1 cellular context compared by ENCODE assay signal in genomic region chr6:109381747-109382575, GRCh38.
TF ChIP-seq lines count a peak whose summit lies in the region.

Gene CD164, minus strand, starts transcription at chr6:109382467. Its CDS starts 89 bp downstream, at chr6:109382378.

TF ChIP-seq in Ishikawa, 13 proteins besides CTCF, POLR2A, EP300 and RAD21 (continued from another document):
- peak; percentile 94 for TF ChIP-seq USF1 (IDR thresholded peaks at IDR 0.05)
